ENCODE assay signal across 8 cellular contexts in the genomic region with DNA sequence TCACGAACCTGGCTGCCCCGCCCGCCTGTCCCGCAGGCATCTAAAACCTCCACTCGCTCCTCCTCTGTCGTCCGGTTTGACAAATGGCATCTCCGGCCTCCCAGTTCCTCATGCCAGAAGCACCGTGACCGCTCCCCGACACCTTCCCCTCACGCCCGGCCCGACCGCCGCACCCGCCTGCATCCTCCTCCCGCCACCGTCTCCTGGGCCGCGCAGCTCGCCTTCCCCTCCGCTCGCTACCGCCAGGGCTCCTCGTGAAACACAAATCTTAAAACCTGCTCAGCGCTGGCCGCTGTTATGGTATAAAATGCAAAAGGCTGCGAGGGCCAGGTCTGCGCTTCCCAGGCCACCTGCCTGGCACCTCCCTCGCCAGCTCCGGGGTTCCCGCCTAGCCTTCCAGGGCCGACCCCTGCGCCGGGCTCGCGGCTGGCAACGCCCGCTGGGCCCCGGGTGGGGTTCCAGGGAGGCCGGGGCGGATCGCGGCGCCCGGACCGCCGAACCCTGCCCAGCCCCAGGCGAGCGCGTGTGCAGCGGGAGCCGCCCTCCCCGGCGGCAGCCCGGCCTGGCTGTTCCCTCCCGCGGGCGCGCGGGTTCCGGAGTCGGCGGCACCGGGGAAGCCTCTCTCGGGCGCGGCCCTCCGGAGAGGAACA. TPM values are rescaled to one million over a fixed set of nuclear protein-coding genes. Genes with fewer than 3 reads are reported as not detected.
A peak's percentile ranks its signal among the peaks of the same experiment; 100 is the strongest.
DNase-seq lines count a peak whose midpoint lies in the region; ATAC-seq and TF ChIP-seq lines count a peak whose summit lies in the region.

No MANE protein-coding gene starts in this region.

- peak overlapping the region; percentile 96 for H3K4me3 ChIP-seq in endodermal cell (ENCODE audit: low read length)

- H3K27me3 ChIP-seq in endodermal cell (ENCODE audit: control insufficient read depth, insufficient read depth, low read length, poor library complexity, severe bottlenecking): no peaks in the 10 kb centered on the region

- H3K9ac ChIP-seq in endodermal cell (ENCODE audit: extremely low read depth, low read length, poor library complexity, severe bottlenecking): peak overlapping the region; percentile 73

- 3 to 4% methylated on average over 16 to 70 of the region's 70 CpGs for WGBS in endodermal cell (ENCODE audit: insufficient coverage in 1 of 2, insufficient read length in 1 of 2), 2 experiments

- no peaks in the 10 kb centered on the region for H3K9me3 ChIP-seq in endodermal cell (ENCODE audit: control insufficient read depth, low read length)

- peak; percentile 2 to 4 for ATAC-seq in activated CD4-positive, CD25-positive, alpha-beta regulatory T cell treated with anti-CD3 and anti-CD28 coated beads, Interleukin-2, amount 50 U/mL, for 24 hours
- peak; percentile 6 for ATAC-seq in HG03039 (IDR thresholded peaks at IDR 0.05; ENCODE audit: unreplicated experiment)

- H3K27me3 Mint-ChIP-seq in T-helper 2 cell treated with Interferon-gamma antibody and Interleukin-4, amounts not matched to agents 5 μg/mL and 100 μg/mL, for 36 hours (ENCODE audit: low read depth): no peaks in the 10 kb centered on the region
- no peaks in the 10 kb centered on the region for H3K27me3 Mint-ChIP-seq in endodermal cell (ENCODE audit: insufficient read depth)

- TF ChIP-seq CTCF in endodermal cell (conservative IDR thresholded peaks at IDR 0.05): peak; percentile 51

- H3K4me1 Mint-ChIP-seq in T-helper 2 cell treated with Interferon-gamma antibody and Interleukin-4, amounts not matched to agents 5 μg/mL and 100 μg/mL, for 36 hours (ENCODE audit: low read depth): peaks cover 4% of the 10 kb centered on the region
- H3K4me1 Mint-ChIP-seq in endodermal cell: peaks cover 10% of the 10 kb centered on the region

- DNase-seq in activated CD4-positive, CD25-positive, alpha-beta regulatory T cell (lab: John Stamatoyannopoulos, UW): no peak
- no peak for DNase-seq in T-helper 2 cell treated with Interferon-gamma antibody and Interleukin-4, amounts not matched to agents 5 μg/mL and 100 μg/mL, for 36 hours (ENCODE audit: low spot score)
- peak; percentile 75 for DNase-seq in endodermal cell
- peak; percentile 18 for DNase-seq in myocyte (ENCODE audit: low read depth)
- DNase-seq in midbrain (lab: John Stamatoyannopoulos, UW): no peak
- no peak for DNase-seq in NCI-H2107 treated with DMSO at 0.1 percent for 48 hours (lab: John Stamatoyannopoulos, UW; ENCODE audit: unreplicated experiment)

- H3K27ac ChIP-seq in endodermal cell (ENCODE audit: low read depth, low read length): peak overlapping the region; percentile 91

- H3K4me1 ChIP-seq in endodermal cell (ENCODE audit: control insufficient read depth, insufficient read depth, low read length): peaks cover 8% of the 10 kb centered on the region

- H3K9me3 Mint-ChIP-seq in T-helper 2 cell treated with Interferon-gamma antibody and Interleukin-4, amounts not matched to agents 5 μg/mL and 100 μg/mL, for 36 hours: no peaks in the 10 kb centered on the region
- H3K9me3 Mint-ChIP-seq in endodermal cell: no peaks in the 10 kb centered on the region

- H3K36me3 ChIP-seq in endodermal cell (ENCODE audit: control insufficient read depth, insufficient read depth, low read length): peaks cover 24% of the 10 kb centered on the region

- H3K27ac Mint-ChIP-seq in T-helper 2 cell treated with Interferon-gamma antibody and Interleukin-4, amounts not matched to agents 5 μg/mL and 100 μg/mL, for 36 hours: peak overlapping the region; percentile 79
- peak overlapping the region; percentile 94 for H3K27ac Mint-ChIP-seq in endodermal cell

- peak overlapping the region; percentile 85 for H3K4me3 Mint-ChIP-seq in T-helper 2 cell treated with Interferon-gamma antibody and Interleukin-4, amounts not matched to agents 5 μg/mL and 100 μg/mL, for 36 hours
- H3K4me3 Mint-ChIP-seq in endodermal cell: peak overlapping the region; percentile 85

- peaks cover 7% of the 10 kb centered on the region for H3K36me3 Mint-ChIP-seq in T-helper 2 cell treated with Interferon-gamma antibody and Interleukin-4, amounts not matched to agents 5 μg/mL and 100 μg/mL, for 36 hours (ENCODE audit: low read depth)
- peaks cover 16% of the 10 kb centered on the region for H3K36me3 Mint-ChIP-seq in endodermal cell (ENCODE audit: low read depth)

RNA-seq across cellular contexts. Expression of a gene that starts 0.5 kb away (rescaled TPM):
- total RNA-seq in endodermal cell: 10 to 100 TPM; 28.0 to 28.1 TPM
- 56.0 TPM for polyA plus RNA-seq in endodermal cell (2013, experiment 1 of 2)
- 48.7 TPM for polyA plus RNA-seq in endodermal cell (2013, experiment 2 of 2)
- total RNA-seq in myocyte: 27.0 and 39.6 TPM in 2 replicates
- 31.1 TPM for polyA plus RNA-seq in myocyte (2012)

RNA-seq across cellular contexts. Expression of a gene that starts 0.9 kb away (rescaled TPM):
- 10 to 100 TPM; 61.1 to 61.5 TPM for total RNA-seq in endodermal cell
- polyA plus RNA-seq in endodermal cell (2013, experiment 1 of 2): 63.0 TPM
- polyA plus RNA-seq in endodermal cell (2013, experiment 2 of 2): 58.3 TPM
- total RNA-seq in myocyte: 114 and 157 TPM in 2 replicates
- 52.1 TPM for polyA plus RNA-seq in myocyte (2012)

RNA-seq across cellular contexts. Expression of a gene that starts 8.9 kb away (rescaled TPM):
- 100 to 1,000 TPM; 137 to 164 TPM for total RNA-seq in endodermal cell
- 89.8 TPM for polyA plus RNA-seq in endodermal cell (2013, experiment 1 of 2)
- polyA plus RNA-seq in endodermal cell (2013, experiment 2 of 2): 83.0 TPM
- 152 TPM in 2 replicates for total RNA-seq in myocyte
- 113 TPM for polyA plus RNA-seq in myocyte (2012)

RNA-seq across cellular contexts. Expression of a gene that starts 9.3 kb away (rescaled TPM):
- total RNA-seq in endodermal cell: 10 to 100 TPM; 34.3 to 64.3 TPM
- polyA plus RNA-seq in endodermal cell (2013, experiment 1 of 2): 10.6 TPM
- polyA plus RNA-seq in endodermal cell (2013, experiment 2 of 2): 8.8 TPM
- 15.0 and 17.2 TPM in 2 replicates for total RNA-seq in myocyte
- 8.7 TPM for polyA plus RNA-seq in myocyte (2012)

RNA-seq across cellular contexts. Expression of a gene that starts 10.5 kb away (rescaled TPM):
- total RNA-seq in endodermal cell (10 to 100 TPM; 70.3 to 73.6 TPM), myocyte (51.2 and 61.2 TPM in 2 replicates)
- polyA plus RNA-seq in endodermal cell (2013, experiment 1 of 2): 34.7 TPM
- polyA plus RNA-seq in endodermal cell (2013, experiment 2 of 2): 37.2 TPM
- polyA plus RNA-seq in myocyte (2012): 56.2 TPM

Comparison
In these comparisons a context has a peak if more than half of its experiments do, and no peak if none do; other contexts are left out.
1. DNase-seq: peak in endodermal cell (single experiment) and myocyte (single experiment); none in activated CD4-positive, CD25-positive, alpha-beta regulatory T cell (0 of 4), T-helper 2 cell treated with Interferon-gamma antibody and Interleukin-4, amounts not matched to agents 5 μg/mL and 100 μg/mL, for 36 hours (single experiment), midbrain (single experiment) and NCI-H2107 treated with DMSO at 0.1 percent for 48 hours (single experiment).